32 cellular contexts compared by ENCODE assay signal in genomic region chr11:131056036-131056435, GRCh38.
"Had no signal": no experiment of that assay in that cellular context is flagged by ENCODE, and none has a peak within 500 bp of the region (broad histone marks: within the 10 kb centered on the region; RNA-seq: fewer than 3 reads in every experiment).

No MANE protein-coding gene starts in this region.

- FAIRE-seq: frontal cortex had no signal

- H3K9me3 ChIP-seq: breast epithelium, colonic mucosa had no signal

- H3K4me3 ChIP-seq: breast epithelium, cardiac muscle cell, colonic mucosa had no signal

- ATAC-seq: activated CD4-positive, CD25-positive, alpha-beta regulatory T cell treated with anti-CD3 and anti-CD28 coated beads, Interleukin-2, amount 50 U/mL, for 24 hours; activated CD8-positive, alpha-beta T cell treated with anti-CD3 and anti-CD28 coated beads for 36 hours; activated T-cell treated with anti-CD3 and anti-CD28 coated beads, Interleukin-2, amount 50 U/mL, for 4 hours; activated T-helper 17 cell treated with anti-CD3 and anti-CD28 coated beads, Interleukin-2, amount 50 U/mL, for 72 hours; esophagus mucosa; T-helper 17 cell had no signal

- DNase-seq: activated B cell treated with CpG ODN at 0.5 μM for 24 hours; activated CD4-positive, alpha-beta T cell treated with anti-CD3 and anti-CD28 coated beads for 48 hours; activated CD4-positive, alpha-beta T cell treated with anti-CD3 and anti-CD28 coated beads, Interleukin-2, amount 50 U/mL, for 1 hour; activated CD4-positive, alpha-beta T cell treated with anti-CD3 and anti-CD28 coated beads, Interleukin-2, amount 50 U/mL, for 48 hours; activated CD8-positive, alpha-beta memory T cell treated with anti-CD3 and anti-CD28 coated beads for 24 hours; activated CD8-positive, alpha-beta T cell treated with anti-CD3 and anti-CD28 coated beads for 36 hours; activated effector memory CD4-positive, alpha-beta T cell treated with Interleukin-2 at 50 U/mL for 16 hours; activated gamma-delta T cell treated with Interleukin-2 at 50 U/mL for 16 hours; activated naive CD4-positive, alpha-beta T cell treated with anti-CD3 and anti-CD28 coated beads, Interleukin-2, amount 50 U/mL, for 16 hours; activated naive CD4-positive, alpha-beta T cell treated with Interleukin-2 at 50 U/mL for 16 hours; activated T-cell treated with anti-CD3 and anti-CD28 coated beads, Interleukin-2, amount 50 U/mL, for 4 hours; amygdala; aorta; central memory CD4-positive, alpha-beta T cell; cerebellar nuclear complex; colonic mucosa; effector memory CD4-positive, alpha-beta T cell; endodermal cell; foreskin fibroblast; T-helper 1 cell; T-helper 17 cell; T1000; WERI-Rb-1 had no signal

- H3K4me1 ChIP-seq: breast epithelium, colonic mucosa had no signal

- H3K27ac ChIP-seq: breast epithelium, cardiac muscle cell, colonic mucosa, WERI-Rb-1 had no signal

- H3K36me3 Mint-ChIP-seq: activated naive CD8-positive, alpha-beta T cell; brain had no signal

- H3K36me3 ChIP-seq: breast epithelium, cardiac muscle cell, colonic mucosa, WERI-Rb-1 had no signal

- H3K4me3 Mint-ChIP-seq: activated B cell treated with CpG ODN at 0.5 μM for 24 hours; activated CD8-positive, alpha-beta T cell treated with anti-CD3 and anti-CD28 coated beads for 36 hours; activated naive CD8-positive, alpha-beta T cell; activated T-cell treated with anti-CD3 and anti-CD28 coated beads, Interleukin-2, amount 50 U/mL, for 4 hours; activated T-helper 17 cell treated with anti-CD3 and anti-CD28 coated beads, Interleukin-2, amount 50 U/mL, for 72 hours; brain; endodermal cell; T-helper 17 cell; T-helper 2 cell treated with Interferon-gamma antibody and Interleukin-4, amounts not matched to agents 5 μg/mL and 100 μg/mL, for 36 hours had no signal

- H3K27me3 ChIP-seq: cardiac muscle cell, colonic mucosa had no signal

- H3K27me3 Mint-ChIP-seq: activated CD8-positive, alpha-beta T cell treated with anti-CD3 and anti-CD28 coated beads for 36 hours had no signal

- H3K27ac Mint-ChIP-seq: activated B cell treated with CpG ODN at 0.5 μM for 24 hours; activated CD8-positive, alpha-beta T cell treated with anti-CD3 and anti-CD28 coated beads for 36 hours; activated naive CD8-positive, alpha-beta T cell; activated T-helper 17 cell treated with anti-CD3 and anti-CD28 coated beads, Interleukin-2, amount 50 U/mL, for 72 hours; brain; endodermal cell; T-helper 17 cell; T-helper 2 cell treated with Interferon-gamma antibody and Interleukin-4, amounts not matched to agents 5 μg/mL and 100 μg/mL, for 36 hours had no signal

- H3K4me1 Mint-ChIP-seq: activated B cell treated with CpG ODN at 0.5 μM for 24 hours; activated T-helper 17 cell treated with anti-CD3 and anti-CD28 coated beads, Interleukin-2, amount 50 U/mL, for 72 hours; T-helper 17 cell had no signal

- H3K9me3 Mint-ChIP-seq: activated B cell treated with CpG ODN at 0.5 μM for 24 hours; activated CD8-positive, alpha-beta T cell treated with anti-CD3 and anti-CD28 coated beads for 36 hours; activated T-cell treated with anti-CD3 and anti-CD28 coated beads, Interleukin-2, amount 50 U/mL, for 4 hours; brain; endodermal cell; T-helper 2 cell treated with Interferon-gamma antibody and Interleukin-4, amounts not matched to agents 5 μg/mL and 100 μg/mL, for 36 hours had no signal
